In genomic region chr15:40754574-40754882, GRCh38 we compare ENCODE assay signal across 8 cellular contexts. TPM values are rescaled to one million over a fixed set of nuclear protein-coding genes. Genes with fewer than 3 reads are reported as not detected.
A peak's percentile ranks its signal among the peaks of the same experiment; 100 is the strongest.
DNase-seq lines count a peak whose midpoint lies in the region; ATAC-seq and TF ChIP-seq lines count a peak whose summit lies in the region.

No MANE protein-coding gene starts in this region.

- peaks cover 39% of the 10 kb centered on the region for H3K79me2 ChIP-seq in GM23248 (ENCODE audit: insufficient read depth)

- H3F3A ChIP-seq in GM23248 (ENCODE audit: insufficient read depth), result no peaks in the 10 kb centered on the region

- H3K27me3 Mint-ChIP-seq in T-helper 1 cell treated with Interleukin-12 subunit alpha and Interleukin-12 subunit beta and Interleukin-4 antibody, amounts not matched to agents 30 μg/mL and 1 μg/mL, for 36 hours (ENCODE audit: low read depth), result no peaks in the 10 kb centered on the region
- H3K27me3 Mint-ChIP-seq in natural killer cell (ENCODE audit: low read depth in 2 of 2), result no peaks in the 10 kb centered on the region

- H3K27me3 ChIP-seq in BE2C (no peaks in the 10 kb centered on the region), GM23248 (replicated peaks; ENCODE audit: insufficient read depth) (no peaks in the 10 kb centered on the region)

- H2AFZ ChIP-seq in GM23248, result peak overlapping the region; percentile 96

- H4K20me1 ChIP-seq in GM23248 (ENCODE audit: insufficient read depth), result no peaks in the 10 kb centered on the region

- H3K27ac Mint-ChIP-seq in T-helper 1 cell treated with Interleukin-12 subunit alpha and Interleukin-12 subunit beta and Interleukin-4 antibody, amounts not matched to agents 30 μg/mL and 1 μg/mL, for 36 hours, result peak overlapping the region; percentile 99
- peak overlapping the region; percentile 98 for H3K27ac Mint-ChIP-seq in natural killer cell

- H3K9me3 ChIP-seq in BE2C (no peaks in the 10 kb centered on the region), GM23248 (ENCODE audit: low read depth) (no peaks in the 10 kb centered on the region)

- H3K36me3 ChIP-seq in BE2C (peaks cover 18% of the 10 kb centered on the region), GM23248 (ENCODE audit: low read depth) (peaks cover 11% of the 10 kb centered on the region; the same call in 1 of the 2 replicates)

- H3K9ac ChIP-seq in GM23248, result peak overlapping the region; percentile 88

- intact Hi-C loops in natural killer cell (cut with micrococcal nuclease), result loop anchor here (1.0 to 2.0 kb wide), 2 partner anchors 10 to 52 kb away; partner anchors contain the start of genes DNAJC17 and ZFYVE19

- ATAC-seq in natural killer cell, result peak; percentile 2 to 14 (median 6)
- ATAC-seq in HG03025 (IDR thresholded peaks at IDR 0.05; ENCODE audit: low FRiP score, unreplicated experiment), result no peak

- peak overlapping the region; percentile 40 for H3K27ac ChIP-seq in GM23248

- 4 to 5% methylated on average over 20 to 22 of the region's 22 CpGs for whole genome bisulfite sequencing in GM23248 (ENCODE audit: low coverage in 1 of 2, low lambda C conversion rate in 2 of 2, missing lambda C conversion rate in 2 of 2), 2 experiments

- H3K4me3 Mint-ChIP-seq in T-helper 1 cell treated with Interleukin-12 subunit alpha and Interleukin-12 subunit beta and Interleukin-4 antibody, amounts not matched to agents 30 μg/mL and 1 μg/mL, for 36 hours, result peak overlapping the region; percentile 93
- peak overlapping the region; percentile 99 for H3K4me3 Mint-ChIP-seq in natural killer cell

- H3K4me3 ChIP-seq in BE2C (ENCODE audit: low read depth, low read length) (peak overlapping the region; percentile 77), GM23248 (peak overlapping the region; percentile 99), epithelial cell of proximal tubule (ENCODE audit: low read depth, low read length) (peak overlapping the region; percentile 87)

- H3K36me3 Mint-ChIP-seq in T-helper 1 cell treated with Interleukin-12 subunit alpha and Interleukin-12 subunit beta and Interleukin-4 antibody, amounts not matched to agents 30 μg/mL and 1 μg/mL, for 36 hours (ENCODE audit: low read depth), result peaks cover 20% of the 10 kb centered on the region
- no peaks in the 10 kb centered on the region for H3K36me3 Mint-ChIP-seq in natural killer cell

- in situ Hi-C loops in GM23248 (cut with MboI), result no loop called here

- H3K4me1 Mint-ChIP-seq in T-helper 1 cell treated with Interleukin-12 subunit alpha and Interleukin-12 subunit beta and Interleukin-4 antibody, amounts not matched to agents 30 μg/mL and 1 μg/mL, for 36 hours (ENCODE audit: low read depth), result peaks cover 34% of the 10 kb centered on the region
- H3K4me1 Mint-ChIP-seq in natural killer cell, result peaks cover 39 to 49% of the 10 kb centered on the region in 2 donors

- TF ChIP-seq CTCF in BE2C (IDR thresholded peaks at IDR 0.05; ENCODE audit: low read depth, low read length) (no peak), epithelial cell of proximal tubule (conservative IDR thresholded peaks at IDR 0.05; ENCODE audit: low read depth, low read length) (no peak), natural killer cell (IDR thresholded peaks at IDR 0.05) (no peak)

- H3K4me1 ChIP-seq in BE2C (peaks cover 5% of the 10 kb centered on the region), GM23248 (ENCODE audit: insufficient read depth) (no peaks in the 10 kb centered on the region; the same call in 1 of the 2 replicates)

- no peaks in the 10 kb centered on the region for H3K9me2 ChIP-seq in GM23248 (ENCODE audit: insufficient read depth)

- H3K4me2 ChIP-seq in GM23248 (ENCODE audit: unreplicated experiment), result peak overlapping the region; percentile 85

- DNase-seq in BE2C (peak; percentile 31), GM23248 (peak; percentile 66), epithelial cell of proximal tubule (ENCODE audit: low read depth) (no peak), natural killer cell (peak; percentile 37), mesenteric fat pad (ENCODE audit: low spot score) (no peak), HCEC 1CT (no peak)

- H3K9me3 Mint-ChIP-seq in T-helper 1 cell treated with Interleukin-12 subunit alpha and Interleukin-12 subunit beta and Interleukin-4 antibody, amounts not matched to agents 30 μg/mL and 1 μg/mL, for 36 hours, result no peaks in the 10 kb centered on the region
- no peaks in the 10 kb centered on the region for H3K9me3 Mint-ChIP-seq in natural killer cell

RNA-seq across cellular contexts. Expression of gene RMDN3, which starts 0.5 kb away (rescaled TPM):
- polyA plus RNA-seq in BE2C (2012; ENCODE audit: insufficient read depth, insufficient read length, low read depth), result 135 TPM
- total RNA-seq in GM23248 (2014; rRNA removed; shearing (Covaris generic)), result 25.9 and 30.0 TPM in 2 replicates
- 41.4 TPM in 2 replicates for polyA plus RNA-seq in GM23248 (2016; fragmentation: Nextera tagmentation; extraction: Ambion mirVana)
- 20.6 and 25.4 TPM in 2 replicates for total RNA-seq in epithelial cell of proximal tubule
- 10 to 100 TPM; 52.8 to 82.3 (median 72.0) TPM for total RNA-seq in natural killer cell
- 57.0 TPM for total RNA-seq in mesenteric fat pad

RNA-seq across cellular contexts. Expression of gene GCHFR, which starts 9.3 kb away (rescaled TPM):
- 6.2 TPM for polyA plus RNA-seq in BE2C (2012; ENCODE audit: insufficient read depth, insufficient read length, low read depth)
- 0.54 and 8.9 TPM in 2 replicates for total RNA-seq in GM23248 (2014; rRNA removed; shearing (Covaris generic))
- 1.8 and 2.3 TPM in 2 replicates for polyA plus RNA-seq in GM23248 (2016; fragmentation: Nextera tagmentation; extraction: Ambion mirVana)
- 87.2 and 113 TPM in 2 replicates for total RNA-seq in epithelial cell of proximal tubule
- 10 to 100 TPM; 17.5 to 25.9 (median 25.9) TPM for total RNA-seq in natural killer cell
- total RNA-seq in mesenteric fat pad, result 17.1 TPM

RNA-seq across cellular contexts. Expression of gene C15orf62, which starts 15.3 kb away (rescaled TPM):
- 2.0 TPM for polyA plus RNA-seq in BE2C (2012; ENCODE audit: insufficient read depth, insufficient read length, low read depth)
- total RNA-seq in GM23248 (2014; rRNA removed; shearing (Covaris generic)), result not detected in 2 replicates
- polyA plus RNA-seq in GM23248 (2016; fragmentation: Nextera tagmentation; extraction: Ambion mirVana), result 0.11 and 0.28 TPM in 2 replicates
- 0.63 and 2.7 TPM in 2 replicates for total RNA-seq in epithelial cell of proximal tubule
- 1 to 10 TPM in 1 of 3 donors, under 1 TPM in 2; 0.64 to 1.4 (median 0.80) TPM for total RNA-seq in natural killer cell
- 0.19 TPM for total RNA-seq in mesenteric fat pad

RNA-seq across cellular contexts. Expression of gene ZFYVE19, which starts 52.4 kb away (rescaled TPM):
- 9.9 TPM for polyA plus RNA-seq in BE2C (2012; ENCODE audit: insufficient read depth, insufficient read length, low read depth)
- total RNA-seq in GM23248 (2014; rRNA removed; shearing (Covaris generic)), result 24.2 and 33.5 TPM in 2 replicates
- 11.7 and 15.0 TPM in 2 replicates for polyA plus RNA-seq in GM23248 (2016; fragmentation: Nextera tagmentation; extraction: Ambion mirVana)
- total RNA-seq in epithelial cell of proximal tubule (30.0 and 34.8 TPM in 2 replicates), natural killer cell (10 to 100 TPM; 16.4 to 19.7 (median 18.5) TPM), mesenteric fat pad (9.8 TPM)

RNA-seq across cellular contexts. Expression of gene DNAJC17, which starts 52.7 kb away (rescaled TPM):
- polyA plus RNA-seq in BE2C (2012; ENCODE audit: insufficient read depth, insufficient read length, low read depth), result 63.6 TPM
- 13.4 and 64.4 TPM in 2 replicates for total RNA-seq in GM23248 (2014; rRNA removed; shearing (Covaris generic))
- 36.4 and 44.6 TPM in 2 replicates for polyA plus RNA-seq in GM23248 (2016; fragmentation: Nextera tagmentation; extraction: Ambion mirVana)
- total RNA-seq in epithelial cell of proximal tubule, result 21.7 and 43.2 TPM in 2 replicates
- total RNA-seq in natural killer cell, result 10 to 100 TPM; 36.2 to 64.9 (median 50.0) TPM
- 25.8 TPM for total RNA-seq in mesenteric fat pad

Comparison
In these comparisons a context has a peak if more than half of its experiments do, and no peak if none do; other contexts are left out.
1. DNase-seq: peak in BE2C (single experiment), GM23248 (single experiment) and natural killer cell (single experiment); none in epithelial cell of proximal tubule (single experiment), mesenteric fat pad (single experiment) and HCEC 1CT (single experiment).
2. Peak in every context shown above with its lines, with median percentiles within 50 percentile points of each other: H3K4me3 ChIP-seq.